In genomic region chr3:30638685-30639412, GRCh38 we compare ENCODE assay signal across 15 cellular contexts. TPM values are rescaled to one million over a fixed set of nuclear protein-coding genes. Genes with fewer than 3 reads are reported as not detected.
DNase-seq lines count a peak whose midpoint lies in the region; ATAC-seq, FAIRE-seq and TF ChIP-seq lines count a peak whose summit lies in the region.
"Had no signal": no experiment of that assay in that cellular context is flagged by ENCODE, and none has a peak within 500 bp of the region (broad histone marks: within the 10 kb centered on the region; RNA-seq: fewer than 3 reads in every experiment).

No MANE protein-coding gene starts in this region.

- TF ChIP-seq CTCF in BE2C (IDR thresholded peaks at IDR 0.05; ENCODE audit: low read depth, low read length) (no peak), IMR-90 (conservative IDR thresholded peaks at IDR 0.05; ENCODE audit: low read depth, low read length) (no peak), HepG2 (CRISPR knock-in tag; IDR thresholded peaks at IDR 0.05) (no peak), coronary artery (IDR thresholded peaks at IDR 0.05) (no peak)

- no peak overlapping the region for H2AK9ac ChIP-seq in IMR-90 (replicated peaks; ENCODE audit: low read depth, low read length, poor library complexity)

- H2AK5ac ChIP-seq in IMR-90 (ENCODE audit: low read depth, low read length), result no peak overlapping the region

- H2BK15ac ChIP-seq in IMR-90 (ENCODE audit: low read depth, low read length), result no peak overlapping the region

- intact Hi-C loops in IMR-90 (cut with micrococcal nuclease), result no loop called here
- intact Hi-C loops in HepG2 (cut with micrococcal nuclease; ENCODE audit: unreplicated experiment), result no loop called here

- peaks cover 100% of the 10 kb centered on the region for H3K79me2 ChIP-seq in HepG2 (ENCODE audit: insufficient read depth, low read length)

- no peak overlapping the region for H2BK20ac ChIP-seq in IMR-90 (ENCODE audit: low read depth, low read length)

- peaks cover 67% of the 10 kb centered on the region for H3K36me3 Mint-ChIP-seq in activated CD8-positive, alpha-beta T cell treated with anti-CD3 and anti-CD28 coated beads, Interleukin-2, amount 10 ng/mL, durations not matched to agents 7 days and 5 days (ENCODE audit: low read depth)

- dilution Hi-C loops in IMR-90 (cut with HindIII; ENCODE audit: low sequenced_read_pairs, unreplicated experiment), result no loop called here

- H3K4me3 Mint-ChIP-seq in activated CD8-positive, alpha-beta T cell treated with anti-CD3 and anti-CD28 coated beads, Interleukin-2, amount 10 ng/mL, durations not matched to agents 7 days and 5 days, result peak overlapping the region; percentile 51

- DNase-seq in BE2C (peak; percentile 60), IMR-90 (no peak), HepG2 (ENCODE audit: low spot score) (no peak), NCI-H2029 (lab: John Stamatoyannopoulos, UW) (no peak), coronary artery (ENCODE audit: low spot score) (no peak), NCI-H1417 treated with DMSO at 0.1 percent for 48 hours (lab: John Stamatoyannopoulos, UW) (no peak), NCI-H226 (no peak)
- peak; percentile 46 for DNase-seq in activated CD8-positive, alpha-beta T cell treated with anti-CD3 and anti-CD28 coated beads, Interleukin-2, amount 10 ng/mL, durations not matched to agents 7 days and 5 days
- DNase-seq: lower lobe of right lung, NCI-H1436, PC-9, upper lobe of right lung had no signal

- H3K9me1 ChIP-seq in IMR-90 (ENCODE audit: insufficient read depth, low read length), result peaks cover 3% of the 10 kb centered on the region

- H2AFZ ChIP-seq in IMR-90 (replicated peaks; ENCODE audit: low read length, poor library complexity) (no peak overlapping the region), HepG2 (ENCODE audit: low read length) (no peak overlapping the region)
- H2AFZ ChIP-seq: PC-9 had no signal

- H3K14ac ChIP-seq in IMR-90 (replicated peaks; ENCODE audit: low read depth, low read length), result no peak overlapping the region

- no peak overlapping the region for H4K91ac ChIP-seq in IMR-90 (ENCODE audit: insufficient read depth, low read depth, low read length)

- TF ChIP-seq POLR2A in IMR-90 (IDR thresholded peaks at IDR 0.05; ENCODE audit: low read depth, low read length), result no peak
- TF ChIP-seq POLR2A in HepG2 (IDR thresholded peaks at IDR 0.05; ENCODE audit: insufficient read depth in 1 of 2, low read depth in 2 of 2, low read length in 2 of 2), result 0 out of 4 replicates have a peak, but pooled peaks of 1 of the 2 experiments have one; percentile 5

- TF ChIP-seq EP300 in HepG2 (IDR thresholded peaks at IDR 0.05; ENCODE audit: low read depth in 2 of 2, low read length in 2 of 2) (no peak), HepG2 (CRISPR knock-in tag; IDR thresholded peaks at IDR 0.05; ENCODE audit: borderline replicate concordance) (no peak)

- 0 out of 2 replicates have a peak overlapping the region, but pooled peaks have one; percentile 17 for H3K23ac ChIP-seq in IMR-90 (ENCODE audit: low read depth, low read length)

- H4K8ac ChIP-seq in IMR-90 (ENCODE audit: low read depth in 2 of 2, low read length in 2 of 2), result no peak overlapping the region

- H3K9me3 ChIP-seq in BE2C (no peaks in the 10 kb centered on the region), IMR-90 (ENCODE audit: control insufficient read depth, insufficient read depth, low read length) (no peaks in the 10 kb centered on the region), HepG2 (ENCODE audit: low read length) (no peaks in the 10 kb centered on the region)
- H3K9me3 ChIP-seq: lower lobe of right lung, prostate gland, upper lobe of right lung had no signal

- no peak overlapping the region for H4K5ac ChIP-seq in IMR-90 (ENCODE audit: low read depth, low read length)

- no peak overlapping the region for H3K4ac ChIP-seq in IMR-90 (ENCODE audit: low read depth, low read length)

- FAIRE-seq in HepG2 (lab: Jason Lieb, UNC), result no peak
- FAIRE-seq: HTR-8/SVneo had no signal

- no peak overlapping the region for H3K56ac ChIP-seq in IMR-90 (ENCODE audit: extremely low read depth, insufficient read depth, low read length)

- in situ Hi-C loops in IMR-90 (cut with MboI; ENCODE audit: low sequenced_read_pairs) (no loop called here), HepG2 (cut with HindIII; ENCODE audit: extremely low pct_ligation_motif_present, low pct_unique_long_range_greater_than_20kb) (no loop called here)

- H3K79me1 ChIP-seq in IMR-90 (ENCODE audit: low read depth in 1 of 2, low read length in 2 of 2), result peaks cover 37 to 80% of the 10 kb centered on the region in 2 experiments

- POLR2A ChIA-PET in IMR-90 (lab: Charles Lee; ENCODE audit: unreplicated experiment), result no interaction called here
- POLR2A ChIA-PET in activated CD8-positive, alpha-beta T cell treated with anti-CD3 and anti-CD28 coated beads, Interleukin-2, amount 10 ng/mL, durations not matched to agents 7 days and 5 days (lab: Charles Lee), result interaction anchor here (1.0 to 1.9 kb wide), 4 partner anchors 16 to 34 kb away, joined by 3 to 6 read pairs (median 5); partner anchors contain the start of gene TGFBR2
- POLR2A ChIA-PET in HepG2 (lab: Yijun Ruan, JAX), result no interaction called here

- H3K4me3 ChIP-seq in BE2C (ENCODE audit: low read depth, low read length) (no peak overlapping the region), IMR-90 (ENCODE audit: insufficient read depth, low read depth, low read length) (no peak overlapping the region), HepG2 (replicated peaks in 1 of 3; ENCODE audit: insufficient read depth in 1 of 3, low read depth in 2 of 3, low read length in 3 of 3) (no peak overlapping the region), coronary artery (no peak overlapping the region)
- H3K4me3 ChIP-seq: lower lobe of right lung, PC-9, prostate gland, upper lobe of right lung had no signal

- H2BK5ac ChIP-seq in IMR-90 (ENCODE audit: low read depth, low read length, poor library complexity, severe bottlenecking), result no peak overlapping the region

- ATAC-seq in IMR-90 (ENCODE audit: low read depth) (no peak), HepG2 (no peak)
- ATAC-seq in activated CD8-positive, alpha-beta T cell treated with anti-CD3 and anti-CD28 coated beads, Interleukin-2, amount 10 ng/mL, durations not matched to agents 7 days and 5 days, result no peak
- ATAC-seq: lower lobe of right lung, upper lobe of right lung had no signal

- no peak overlapping the region for H3K18ac ChIP-seq in IMR-90 (ENCODE audit: low read depth, low read length)

- peak overlapping the region; percentile 71 for H3K27ac Mint-ChIP-seq in activated CD8-positive, alpha-beta T cell treated with anti-CD3 and anti-CD28 coated beads, Interleukin-2, amount 10 ng/mL, durations not matched to agents 7 days and 5 days

- no peaks in the 10 kb centered on the region for H3K27me3 Mint-ChIP-seq in activated CD8-positive, alpha-beta T cell treated with anti-CD3 and anti-CD28 coated beads, Interleukin-2, amount 10 ng/mL, durations not matched to agents 7 days and 5 days (ENCODE audit: low read depth)

- H3K36me3 ChIP-seq in BE2C (no peaks in the 10 kb centered on the region), IMR-90 (ENCODE audit: control insufficient read depth, insufficient read depth, low read length) (0 out of 2 replicates have a peak, but pooled peaks cover 1% of the 10 kb centered on the region), HepG2 (replicated peaks in 1 of 2; ENCODE audit: control insufficient read depth in 1 of 2, insufficient read depth in 2 of 2, low read length in 2 of 2) (peaks cover 16 to 76% of the 10 kb centered on the region in 2 experiments)
- H3K36me3 ChIP-seq: lower lobe of right lung, prostate gland had no signal

- H3K9me3 Mint-ChIP-seq in activated CD8-positive, alpha-beta T cell treated with anti-CD3 and anti-CD28 coated beads, Interleukin-2, amount 10 ng/mL, durations not matched to agents 7 days and 5 days (ENCODE audit: insufficient read depth), result no peaks in the 10 kb centered on the region

- no peaks in the 10 kb centered on the region for H3K4me1 ChIP-seq in BE2C
- peaks cover 8% of the 10 kb centered on the region for H3K4me1 ChIP-seq in IMR-90 (ENCODE audit: control insufficient read depth, insufficient read depth, low read length)
- peaks cover 95% of the 10 kb centered on the region for H3K4me1 ChIP-seq in HepG2 (ENCODE audit: insufficient read depth, low read length)
- H3K4me1 ChIP-seq: prostate gland had no signal

- WGBS in IMR-90 (ENCODE audit: extremely low coverage in 2 of 2, insufficient read length in 1 of 2), 2 experiments, result no CpG with 5 or more reads among the region's 4 CpGs
- WGBS in HepG2 (ENCODE audit: low lambda C conversion rate), result 91% methylated on average over 4 of the region's 4 CpGs

- CTCF ChIA-PET in IMR-90 (lab: Yijun Ruan, JAX) (no interaction called here), HepG2 (lab: Yijun Ruan, JAX; ENCODE audit: low intra/inter-chr PET ratio, low total read pairs) (no interaction called here)
- CTCF ChIA-PET in activated CD8-positive, alpha-beta T cell treated with anti-CD3 and anti-CD28 coated beads, Interleukin-2, amount 10 ng/mL, durations not matched to agents 7 days and 5 days (lab: Charles Lee), result interaction anchor here (1.1 to 1.8 kb wide), 5 partner anchors 10 to 284 kb away, joined by 3 to 6 read pairs (median 4); no protein-coding TSS in a partner anchor

- H4K20me1 ChIP-seq in IMR-90 (ENCODE audit: insufficient read depth, low read length) (peaks cover 8% of the 10 kb centered on the region; the same call in 1 of the 2 replicates), HepG2 (ENCODE audit: insufficient read depth, low read length) (peaks cover 100% of the 10 kb centered on the region)

- H3K27ac ChIP-seq in IMR-90 (ENCODE audit: insufficient read depth, low read length) (no peak overlapping the region), HepG2 (ENCODE audit: extremely low read length, insufficient read depth, low read length) (no peak overlapping the region), coronary artery (no peak overlapping the region)
- H3K27ac ChIP-seq: C4-2B, lower lobe of right lung, PC-9, prostate gland, upper lobe of right lung had no signal

- H3K9ac ChIP-seq in IMR-90 (ENCODE audit: low read depth, low read length) (no peak overlapping the region), HepG2 (ENCODE audit: insufficient read depth, low read depth, low read length) (no peak overlapping the region)

- H3K4me2 ChIP-seq in IMR-90 (ENCODE audit: low read depth, low read length) (no peak overlapping the region), HepG2 (ENCODE audit: low read depth, low read length) (no peak overlapping the region)
- H3K4me2 ChIP-seq: PC-9 had no signal

- no peaks in the 10 kb centered on the region for H3K27me3 ChIP-seq in BE2C
- H3K27me3 ChIP-seq in IMR-90 (ENCODE audit: control insufficient read depth, insufficient read depth, low read length), result no peaks in the 10 kb centered on the region
- H3K27me3 ChIP-seq in HepG2 (ENCODE audit: control insufficient read depth in 1 of 2, insufficient read depth in 2 of 2, low read length in 2 of 2), result no peaks in the 10 kb centered on the region
- H3K27me3 ChIP-seq: upper lobe of right lung had no signal

- H3K4me1 Mint-ChIP-seq in activated CD8-positive, alpha-beta T cell treated with anti-CD3 and anti-CD28 coated beads, Interleukin-2, amount 10 ng/mL, durations not matched to agents 7 days and 5 days (ENCODE audit: low read depth), result peaks cover 99% of the 10 kb centered on the region

- no TSS peak for BruUV-seq in IMR-90 (replicated peaks; lab: Mats Ljungman, UMichigan)
- BruUV-seq in HepG2 (replicated peaks; lab: Mats Ljungman, UMichigan), result no TSS peak

- TF ChIP-seq RAD21 in IMR-90 (IDR thresholded peaks at IDR 0.05; ENCODE audit: low read length) (no peak), HepG2 (CRISPR knock-in tag; IDR thresholded peaks at IDR 0.05) (no peak)

- H2BK120ac ChIP-seq in IMR-90 (ENCODE audit: low read depth, low read length), result no peak overlapping the region

RNA-seq across cellular contexts. Expression of gene TGFBR2, which starts 32.4 kb away (rescaled TPM):
- 2.3 TPM for polyA plus RNA-seq in BE2C (2012; ENCODE audit: insufficient read depth, insufficient read length, low read depth)
- total RNA-seq in IMR-90 (2012; rRNA removed) (87.5 and 89.7 TPM in 2 replicates), HepG2 (2016; rRNA removed; fragmentation: Illumina TruSeq; extraction: Trizol) (68.1 and 82.2 TPM in 2 replicates)
- polyA plus RNA-seq in IMR-90 (2012; rRNA removed) (58.1 and 63.7 TPM in 2 replicates), HepG2 (2011; rRNA removed) (187 and 204 TPM in 2 replicates)
- 34.9 and 52.0 TPM in 2 replicates for polyA plus RNA-seq in IMR-90 (2012; cell fraction: cytosol; rRNA removed)
- 17.3 and 35.9 TPM in 2 replicates for polyA plus RNA-seq in IMR-90 (2012; cell fraction: nucleus; rRNA removed; ENCODE audit: low replicate concordance)
- 10 to 100 TPM; 62.7 to 64.5 TPM for total RNA-seq in activated CD8-positive, alpha-beta T cell treated with anti-CD3 and anti-CD28 coated beads, Interleukin-2, amount 10 ng/mL, durations not matched to agents 7 days and 5 days
- 25.9 and 27.4 TPM in 2 replicates for total RNA-seq in HepG2 (2016; cell fraction: cytosol; rRNA removed; fragmentation: Illumina TruSeq; extraction: Trizol; ENCODE audit: low read depth)
- total RNA-seq in HepG2 (2016; cell fraction: insoluble cytoplasmic fraction; rRNA removed; fragmentation: Illumina TruSeq; extraction: Trizol), result 66.0 and 82.3 TPM in 2 replicates
- 67.6 and 68.8 TPM in 2 replicates for total RNA-seq in HepG2 (2016; cell fraction: membrane; rRNA removed; fragmentation: Illumina TruSeq; extraction: Trizol)
- total RNA-seq in HepG2 (2016; cell fraction: nucleus; rRNA removed; fragmentation: Illumina TruSeq; extraction: Trizol), result 134 and 135 TPM in 2 replicates
- 141 and 194 TPM in 2 replicates for polyA plus RNA-seq in HepG2 (2011; cell fraction: cytosol; rRNA removed)
- polyA plus RNA-seq in HepG2 (2011; cell fraction: nucleus; rRNA removed), result 105 and 123 TPM in 2 replicates
- polyA plus RNA-seq in HepG2 (2012), result 125 and 162 TPM in 2 replicates
- 8.6 and 9.7 TPM in 2 replicates for polyA plus RNA-seq in HepG2 (2016; cell fraction: cytosol; fragmentation: Illumina TruSeq; extraction: Trizol; ENCODE audit: low read depth)
- polyA plus RNA-seq in HepG2 (2016; cell fraction: insoluble cytoplasmic fraction; fragmentation: Illumina TruSeq; extraction: Trizol; ENCODE audit: low read depth), result 68.0 and 70.0 TPM in 2 replicates
- polyA plus RNA-seq in HepG2 (2016; cell fraction: membrane; fragmentation: Illumina TruSeq; extraction: Trizol; ENCODE audit: low read depth), result 38.2 and 38.9 TPM in 2 replicates
- 134 and 138 TPM in 2 replicates for polyA plus RNA-seq in HepG2 (2016; cell fraction: nucleus; fragmentation: Illumina TruSeq; extraction: Trizol; ENCODE audit: insufficient read depth, low read depth)
- polyA minus RNA-seq in HepG2 (2011; rRNA and poly(A)+ RNA removed; ENCODE audit: low replicate concordance), result 24.1 and 399 TPM in 2 replicates
- 188 and 237 TPM in 2 replicates for polyA minus RNA-seq in HepG2 (2011; cell fraction: cytosol; rRNA and poly(A)+ RNA removed)
- 353 and 432 TPM in 2 replicates for polyA minus RNA-seq in HepG2 (2011; cell fraction: nucleus; rRNA and poly(A)+ RNA removed)

Comparison
In these comparisons a context has a peak if more than half of its experiments do, and no peak if none do; other contexts are left out.
1. DNase-seq: peak in BE2C (single experiment) and activated CD8-positive, alpha-beta T cell treated with anti-CD3 and anti-CD28 coated beads, Interleukin-2, amount 10 ng/mL, durations not matched to agents 7 days and 5 days (single experiment); none in IMR-90 (single experiment), HepG2 (single experiment), NCI-H2029 (single experiment), coronary artery (single experiment), NCI-H1417 treated with DMSO at 0.1 percent for 48 hours (single experiment) and NCI-H226 (single experiment).